10 cellular contexts compared by ENCODE assay signal in the genomic region with DNA sequence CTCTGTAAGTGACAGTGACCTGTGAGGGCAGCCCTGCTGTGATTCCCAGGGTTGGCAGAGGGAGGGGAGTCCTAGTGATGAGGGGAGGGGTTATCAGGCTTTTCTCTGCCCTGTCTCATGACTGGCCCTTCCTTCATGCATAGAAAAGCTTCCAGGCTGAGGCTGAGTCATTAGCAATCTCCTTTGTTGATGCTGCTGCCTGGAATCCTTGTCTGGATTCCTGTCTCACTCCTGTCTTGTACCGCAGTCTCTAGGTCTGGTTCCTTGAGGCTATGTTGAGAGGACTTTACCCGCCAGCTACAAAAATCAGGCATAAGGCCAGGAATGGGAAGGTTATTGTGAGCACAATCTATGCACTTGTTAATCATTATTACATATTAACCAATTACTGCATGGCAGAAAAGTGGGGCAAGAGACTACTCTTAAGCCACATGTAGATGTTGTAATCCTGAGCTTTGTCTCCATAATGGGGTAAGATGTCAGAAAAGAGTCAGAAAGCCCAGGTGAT. TPM values are rescaled to one million over a fixed set of nuclear protein-coding genes. Genes with fewer than 3 reads are reported as not detected.
DNase-seq lines count a peak whose midpoint lies in the region; ATAC-seq and TF ChIP-seq lines count a peak whose summit lies in the region.
"Had no signal": no experiment of that assay in that cellular context is flagged by ENCODE, and none has a peak within 500 bp of the region (broad histone marks: within the 10 kb centered on the region; RNA-seq: fewer than 3 reads in every experiment).

No MANE protein-coding gene starts in this region.

- no peaks in the 10 kb centered on the region for H3K79me2 ChIP-seq in PC-3 (ENCODE audit: low read length)
- no peaks in the 10 kb centered on the region for H3K79me2 ChIP-seq in neural progenitor cell (ENCODE audit: low read depth)

- no peaks in the 10 kb centered on the region for H4K20me1 ChIP-seq in PC-3 (ENCODE audit: low read length)
- no peaks in the 10 kb centered on the region for H4K20me1 ChIP-seq in neural progenitor cell (ENCODE audit: low read depth)

- no peak for TF ChIP-seq CTCF in PC-3 (conservative IDR thresholded peaks at IDR 0.05; ENCODE audit: low read depth, low read length)
- TF ChIP-seq CTCF in neural progenitor cell (IDR thresholded peaks at IDR 0.05) = no peak
- no peak for TF ChIP-seq CTCF in natural killer cell (IDR thresholded peaks at IDR 0.05)

- H3K4me3 ChIP-seq in PC-3 (ENCODE audit: low read length) (no peak overlapping the region), neural progenitor cell (no peak overlapping the region)
- H3K4me3 ChIP-seq: sigmoid colon had no signal

- intact Hi-C loops in PC-3 (cut with micrococcal nuclease) (no loop called here), natural killer cell (cut with micrococcal nuclease) (no loop called here)

- H3K9me2 ChIP-seq in PC-3 (replicated peaks; ENCODE audit: low read length) = no peaks in the 10 kb centered on the region

- POLR2A ChIA-PET in PC-3 (lab: Charles Lee; ENCODE audit: unreplicated experiment) = no interaction called here

- H3K9me3 Mint-ChIP-seq in neural progenitor cell = no peaks in the 10 kb centered on the region
- no peaks in the 10 kb centered on the region for H3K9me3 Mint-ChIP-seq in natural killer cell

- H2AFZ ChIP-seq in PC-3 (ENCODE audit: low read length) (no peak overlapping the region), neural progenitor cell (replicated peaks) (no peak overlapping the region)

- H3K27ac Mint-ChIP-seq in neural progenitor cell (peak overlapping the region; percentile 98), natural killer cell (no peak overlapping the region)

- H3K36me3 Mint-ChIP-seq in neural progenitor cell (no peaks in the 10 kb centered on the region), natural killer cell (no peaks in the 10 kb centered on the region)

- H3K9me3 ChIP-seq in PC-3 (ENCODE audit: low read length) (no peaks in the 10 kb centered on the region), neural progenitor cell (ENCODE audit: low read depth) (no peaks in the 10 kb centered on the region)
- H3K9me3 ChIP-seq: sigmoid colon had no signal

- BruUV-seq in PC-3 (replicated peaks; lab: Mats Ljungman, UMichigan) = no TSS peak

- H3K4me3 Mint-ChIP-seq in neural progenitor cell (no peak overlapping the region), natural killer cell (no peak overlapping the region)

- H3K4me1 Mint-ChIP-seq in neural progenitor cell = peaks cover 36% of the 10 kb centered on the region
- H3K4me1 Mint-ChIP-seq in natural killer cell = peaks cover 25 to 31% of the 10 kb centered on the region in 2 donors

- CTCF ChIA-PET in PC-3 (lab: Charles Lee) = no interaction called here

- H3K36me3 ChIP-seq in PC-3 (ENCODE audit: low read depth, low read length) (no peaks in the 10 kb centered on the region), neural progenitor cell (no peaks in the 10 kb centered on the region)
- H3K36me3 ChIP-seq: sigmoid colon had no signal

- H3K4me2 ChIP-seq in PC-3 (ENCODE audit: low read length) (no peak overlapping the region), neural progenitor cell (peak overlapping the region; percentile 17)

- ATAC-seq in PC-3 = peak; percentile 73
- ATAC-seq in esophagus mucosa = peak; percentile 55
- no peak for ATAC-seq in natural killer cell
- no peak for ATAC-seq in HG03196 (IDR thresholded peaks at IDR 0.05; ENCODE audit: unreplicated experiment)

- no peaks in the 10 kb centered on the region for H3K27me3 ChIP-seq in PC-3 (ENCODE audit: low read length)
- H3K27me3 ChIP-seq in neural progenitor cell = no peaks in the 10 kb centered on the region
- H3K27me3 ChIP-seq: sigmoid colon had no signal

- peaks cover 4% of the 10 kb centered on the region for H3K27me3 Mint-ChIP-seq in neural progenitor cell (ENCODE audit: insufficient read depth, low read depth)
- H3K27me3 Mint-ChIP-seq in natural killer cell (ENCODE audit: low read depth in 2 of 2) = no peaks in the 10 kb centered on the region

- H3K27ac ChIP-seq in PC-3 (ENCODE audit: low read length) (no peak overlapping the region), neural progenitor cell (no peak overlapping the region)
- H3K27ac ChIP-seq: sigmoid colon had no signal

- H3K4me1 ChIP-seq in PC-3 (ENCODE audit: insufficient read depth, low read length) (no peaks in the 10 kb centered on the region), neural progenitor cell (peaks cover 15% of the 10 kb centered on the region)
- H3K4me1 ChIP-seq: sigmoid colon had no signal

- no peaks in the 10 kb centered on the region for H3F3A ChIP-seq in PC-3 (ENCODE audit: low read length, unreplicated experiment)
- H3F3A ChIP-seq in neural progenitor cell (ENCODE audit: low read depth) = peaks cover 20% of the 10 kb centered on the region

- H3K9ac ChIP-seq in PC-3 (ENCODE audit: low read length) (no peak overlapping the region), neural progenitor cell (no peak overlapping the region)

- DNase-seq in GM03348 (ENCODE audit: low spot score) = peak; percentile 78
- peak; percentile 48 for DNase-seq in PC-3
- DNase-seq in neural progenitor cell (ENCODE audit: low spot score) = peak; percentile 81
- no peak for DNase-seq in natural killer cell
- no peak for DNase-seq in NCI-H1694 (lab: John Stamatoyannopoulos, UW)
- no peak for DNase-seq in NCI-H2029 treated with DMSO at 0.1 percent for 48 hours (lab: John Stamatoyannopoulos, UW)
- DNase-seq: NCI-H774, sigmoid colon had no signal

RNA-seq across cellular contexts. Expression of a gene that starts 7.2 kb away (rescaled TPM):
- total RNA-seq in PC-3 (2014; rRNA removed) (not detected in 2 replicates), esophagus mucosa (0.76 TPM), neural progenitor cell (ENCODE audit: low replicate concordance) (0.09 and 0.40 TPM in 2 replicates), natural killer cell (10 to 100 TPM; 10.9 to 17.3 (median 13.6) TPM)

Comparison
In these comparisons a context has a peak if more than half of its experiments do, and no peak if none do; other contexts are left out.
1. DNase-seq: peak in GM03348 (single experiment), PC-3 (single experiment) and neural progenitor cell (single experiment); none in natural killer cell (single experiment), NCI-H1694 (single experiment) and NCI-H2029 treated with DMSO at 0.1 percent for 48 hours (single experiment).
2. ATAC-seq: peak in PC-3 (single experiment) and esophagus mucosa (single experiment); none in natural killer cell (0 of 3) and HG03196 (single experiment).